2 cellular contexts compared by ENCODE assay signal in genomic region chr11:5235364-5236095, GRCh38.
TF ChIP-seq lines count a peak whose summit lies in the region.

No MANE protein-coding gene starts in this region.

TF ChIP-seq in IMR-90, 13 proteins besides CTCF, POLR2A, EP300 and RAD21:
- TF ChIP-seq MAFK (IDR thresholded peaks at IDR 0.05; ENCODE audit: low read depth, low read length) (peak; percentile 61; the same call in 1 of the 2 replicates), USF2 (IDR thresholded peaks at IDR 0.05; ENCODE audit: low read depth, low read length) (no peak)

TF ChIP-seq in K562, 482 proteins besides CTCF, POLR2A, EP300 and RAD21 (continues in another document):
- no peak for TF ChIP-seq ETV5 (CRISPR knock-in tag; IDR thresholded peaks at IDR 0.05; ENCODE audit: low read depth)
- TF ChIP-seq CBFA2T3 (IDR thresholded peaks at IDR 0.05): no peak
- TF ChIP-seq PATZ1 (CRISPR knock-in tag; IDR thresholded peaks at IDR 0.05; ENCODE audit: borderline replicate concordance): no peak
- no peak for TF ChIP-seq ZNF699 (CRISPR knock-in tag; IDR thresholded peaks at IDR 0.05; ENCODE audit: insufficient replicate concordance)
- TF ChIP-seq CBX2 (IDR thresholded peaks at IDR 0.05; ENCODE audit: insufficient read depth, low read length, poor library complexity, severe bottlenecking): no peak
- no peak for TF ChIP-seq MYNN (IDR thresholded peaks at IDR 0.05)
- no peak for TF ChIP-seq MYNN (CRISPR knock-in tag; IDR thresholded peaks at IDR 0.05)
- no peak for TF ChIP-seq MTA3 (IDR thresholded peaks at IDR 0.05; ENCODE audit: borderline replicate concordance)
- TF ChIP-seq ZNF133 (CRISPR knock-in tag; IDR thresholded peaks at IDR 0.05): no peak
- TF ChIP-seq KLF13 (tag; IDR thresholded peaks at IDR 0.05; ENCODE audit: borderline replicate concordance, low read depth): no peak
- no peak for TF ChIP-seq ZNF165 (CRISPR knock-in tag; IDR thresholded peaks at IDR 0.05; ENCODE audit: borderline replicate concordance)
- TF ChIP-seq ZNF316 (IDR thresholded peaks at IDR 0.05): peak; percentile 83
- no peak for TF ChIP-seq ZNF282 (CRISPR knock-in tag; IDR thresholded peaks at IDR 0.05)
- no peak for TF ChIP-seq SRSF3 (IDR thresholded peaks at IDR 0.05; ENCODE audit: insufficient read depth, low read length)
- TF ChIP-seq HLTF (IDR thresholded peaks at IDR 0.05): peak; percentile 94
- TF ChIP-seq SNAPC5 (CRISPR knock-in tag; IDR thresholded peaks at IDR 0.05): no peak
- no peak for TF ChIP-seq ZNF224 (CRISPR knock-in tag; IDR thresholded peaks at IDR 0.05)
- no peak for TF ChIP-seq FOXA1 (IDR thresholded peaks at IDR 0.05; ENCODE audit: borderline replicate concordance)
- no peak for TF ChIP-seq ZNF124 (CRISPR knock-in tag; IDR thresholded peaks at IDR 0.05)
- TF ChIP-seq XRCC3 (IDR thresholded peaks at IDR 0.05): no peak
- TF ChIP-seq ATF6 (CRISPR knock-in tag; IDR thresholded peaks at IDR 0.05): no peak
- no peak for TF ChIP-seq CREB3L1 (IDR thresholded peaks at IDR 0.05; ENCODE audit: borderline replicate concordance, low read depth)
- no peak for TF ChIP-seq ZNF644 (tag; IDR thresholded peaks at IDR 0.05; ENCODE audit: low read depth)
- TF ChIP-seq EZH2 (IDR thresholded peaks at IDR 0.05; ENCODE audit: borderline replicate concordance, low read depth, low read length): no peak
- no peak for TF ChIP-seq POLR2B (IDR thresholded peaks at IDR 0.05; ENCODE audit: low read depth, partially characterized antibody)
- TF ChIP-seq TSHZ1 (CRISPR knock-in tag; IDR thresholded peaks at IDR 0.05): no peak
- TF ChIP-seq CBX8 (IDR thresholded peaks at IDR 0.05; ENCODE audit: borderline replicate concordance, extremely low read depth, low read depth, low read length, poor library complexity, severe bottlenecking): no peak
- TF ChIP-seq ZNF12 (CRISPR knock-in tag; IDR thresholded peaks at IDR 0.05): no peak
- TF ChIP-seq JUN (IDR thresholded peaks at IDR 0.05; ENCODE audit: borderline replicate concordance, low read depth, low read length): no peak
- no peak for TF ChIP-seq JUN (CRISPR knock-in tag; IDR thresholded peaks at IDR 0.05; ENCODE audit: borderline replicate concordance)
- TF ChIP-seq ZNF780A (CRISPR knock-in tag; IDR thresholded peaks at IDR 0.05): no peak
- TF ChIP-seq TFAM (CRISPR knock-in tag; conservative IDR thresholded peaks at IDR 0.05): no peak
- no peak for TF ChIP-seq ZNF592 (IDR thresholded peaks at IDR 0.05)
- TF ChIP-seq ZNF143 (CRISPR knock-in tag; IDR thresholded peaks at IDR 0.05): no peak
- TF ChIP-seq RHOXF2B (CRISPR knock-in tag; conservative IDR thresholded peaks at IDR 0.05): no peak
- no peak for TF ChIP-seq POLR2AphosphoS2 (IDR thresholded peaks at IDR 0.05; ENCODE audit: low read length)
- no peak for TF ChIP-seq DACH1 (IDR thresholded peaks at IDR 0.05; ENCODE audit: partially characterized antibody)
- no peak for TF ChIP-seq MCM5 (IDR thresholded peaks at IDR 0.05; ENCODE audit: low read depth)
- no peak for TF ChIP-seq ZNF121 (CRISPR knock-in tag; conservative IDR thresholded peaks at IDR 0.05)
- no peak for TF ChIP-seq PURB (CRISPR knock-in tag; IDR thresholded peaks at IDR 0.05; ENCODE audit: low read depth)
- no peak for TF ChIP-seq ZNF518B (CRISPR knock-in tag; IDR thresholded peaks at IDR 0.05)
- TF ChIP-seq ZNF408 (CRISPR knock-in tag; IDR thresholded peaks at IDR 0.05; ENCODE audit: low read depth): no peak
- TF ChIP-seq ZNF551 (CRISPR knock-in tag; IDR thresholded peaks at IDR 0.05): no peak
- no peak for TF ChIP-seq ELK1 (CRISPR knock-in tag; IDR thresholded peaks at IDR 0.05)
- TF ChIP-seq STAG1 (CRISPR knock-in tag; IDR thresholded peaks at IDR 0.05; ENCODE audit: borderline replicate concordance): no peak
- no peak for TF ChIP-seq FOXJ2 (tag; IDR thresholded peaks at IDR 0.05)
- TF ChIP-seq HNRNPLL (IDR thresholded peaks at IDR 0.05; ENCODE audit: low read depth, low read length, poor library complexity, severe bottlenecking): no peak
